ENCODE assay signal across 8 cellular contexts in genomic region chr16:74448990-74449389, GRCh38. TPM values are rescaled to one million over a fixed set of nuclear protein-coding genes. Genes with fewer than 3 reads are reported as not detected.
A peak's percentile ranks its signal among the peaks of the same experiment; 100 is the strongest.
DNase-seq lines count a peak whose midpoint lies in the region; ATAC-seq, FAIRE-seq and TF ChIP-seq lines count a peak whose summit lies in the region.

No MANE protein-coding gene starts in this region.

- no peaks in the 10 kb centered on the region for H3K27me3 Mint-ChIP-seq in stimulated activated naive B cell treated with anti-CD40 and anti-IgM and Interleukin-4, amounts not matched to agents 10 μg/mL and 1 μg/mL and 100 μg/mL, for 72 hours

- H3K4me3 Mint-ChIP-seq in stimulated activated naive B cell treated with anti-CD40 and anti-IgM and Interleukin-4, amounts not matched to agents 10 μg/mL and 1 μg/mL and 100 μg/mL, for 72 hours = no peak overlapping the region

- peak overlapping the region; percentile 80 for H3K4me2 ChIP-seq in keratinocyte (ENCODE audit: control insufficient read depth, extremely low read depth, insufficient read depth, low read depth, low read length)

- ATAC-seq in stimulated activated naive B cell treated with anti-CD40 and anti-IgM and Interleukin-4, amounts not matched to agents 10 μg/mL and 1 μg/mL and 100 μg/mL, for 72 hours (replicated peaks) = no peak
- ATAC-seq in HG03175 (IDR thresholded peaks at IDR 0.05; ENCODE audit: unreplicated experiment) = no peak
- ATAC-seq in GM21619 (IDR thresholded peaks at IDR 0.05; ENCODE audit: unreplicated experiment) = no peak

- H3K36me3 Mint-ChIP-seq in stimulated activated naive B cell treated with anti-CD40 and anti-IgM and Interleukin-4, amounts not matched to agents 10 μg/mL and 1 μg/mL and 100 μg/mL, for 72 hours = peaks cover 24 to 52% of the 10 kb centered on the region in 2 donors

- no peaks in the 10 kb centered on the region for H3K27me3 ChIP-seq in keratinocyte (ENCODE audit: control insufficient read depth, extremely low read depth, insufficient read depth, low read length)

- H4K20me1 ChIP-seq in keratinocyte (ENCODE audit: control insufficient read depth, extremely low read depth, insufficient read depth, low read length) = no peaks in the 10 kb centered on the region

- in situ Hi-C loops in astrocyte of the cerebellum (cut with HindIII; ENCODE audit: low sequenced_read_pairs) = no loop called here

- H3K4me1 ChIP-seq in keratinocyte (ENCODE audit: control insufficient read depth, extremely low read depth, insufficient read depth, low read length) = peaks cover 41% of the 10 kb centered on the region

- no peak overlapping the region for H3K4me3 ChIP-seq in HFF-Myc (replicated peaks; ENCODE audit: low read depth, low read length)
- no peak overlapping the region for H3K4me3 ChIP-seq in astrocyte of the cerebellum (ENCODE audit: low read depth, low read length)
- H3K4me3 ChIP-seq in keratinocyte (ENCODE audit: control insufficient read depth in 2 of 3, extremely low read depth in 1 of 3, insufficient read depth in 2 of 3, low read depth in 1 of 3, low read length in 3 of 3) = peak overlapping the region in 2 of 3 experiments; percentile 7 to 8

- H3K4me1 Mint-ChIP-seq in stimulated activated naive B cell treated with anti-CD40 and anti-IgM and Interleukin-4, amounts not matched to agents 10 μg/mL and 1 μg/mL and 100 μg/mL, for 72 hours = peaks cover 17 to 27% of the 10 kb centered on the region in 2 donors

- dilution Hi-C loops in keratinocyte (cut with MboI; ENCODE audit: extremely low pct_ligation_motif_present, low sequenced_read_pairs) = no loop called here

- no peaks in the 10 kb centered on the region for H3K79me2 ChIP-seq in keratinocyte (ENCODE audit: control insufficient read depth, insufficient read depth, low read length)

- DNase-seq in HFF-Myc (ENCODE audit: extremely low read depth, low read depth) (peak; percentile 86), astrocyte of the cerebellum (ENCODE audit: low read depth) (peak; percentile 62), keratinocyte (ENCODE audit: low read depth, low spot score) (peak; percentile 72), NCI-H2171 treated with DMSO at 0.1 percent for 48 hours (lab: John Stamatoyannopoulos, UW) (no peak), iPS-NIHi7 (ENCODE audit: extremely low spot score) (no peak)
- no peak for DNase-seq in stimulated activated naive B cell treated with anti-CD40 and anti-IgM and Interleukin-4, amounts not matched to agents 10 μg/mL and 1 μg/mL and 100 μg/mL, for 72 hours

- H3K9me3 Mint-ChIP-seq in stimulated activated naive B cell treated with anti-CD40 and anti-IgM and Interleukin-4, amounts not matched to agents 10 μg/mL and 1 μg/mL and 100 μg/mL, for 72 hours = no peaks in the 10 kb centered on the region

- H3K36me3 ChIP-seq in keratinocyte (ENCODE audit: control insufficient read depth in 2 of 2, extremely low read depth in 1 of 2, insufficient read depth in 2 of 2, low read length in 2 of 2) = peaks cover 17 to 30% of the 10 kb centered on the region in 2 experiments

- no peak for TF ChIP-seq CTCF in HFF-Myc (IDR thresholded peaks at IDR 0.05; ENCODE audit: low read depth, low read length, missing control alignments)
- no peak for TF ChIP-seq CTCF in astrocyte of the cerebellum (IDR thresholded peaks at IDR 0.05; ENCODE audit: low read depth, low read length, missing control alignments)
- TF ChIP-seq CTCF in keratinocyte (optimal IDR thresholded peaks at IDR 0.05 in 1 of 3, IDR thresholded peaks at IDR 0.05 in 1 of 3, conservative IDR thresholded peaks at IDR 0.05 in 1 of 3; ENCODE audit: extremely low read depth in 1 of 3, insufficient read depth in 2 of 3, low read length in 3 of 3) = no peak

- no peak for FAIRE-seq in keratinocyte (lab: Jason Lieb, UNC)

- H3K9me3 ChIP-seq in keratinocyte (ENCODE audit: control insufficient read depth, low read depth, low read length) = no peaks in the 10 kb centered on the region

- H3K27ac Mint-ChIP-seq in stimulated activated naive B cell treated with anti-CD40 and anti-IgM and Interleukin-4, amounts not matched to agents 10 μg/mL and 1 μg/mL and 100 μg/mL, for 72 hours = peak overlapping the region; percentile 65

- no peaks in the 10 kb centered on the region for H3K9me1 ChIP-seq in keratinocyte (ENCODE audit: control insufficient read depth, extremely low read depth, insufficient read depth, low read length)

- peak overlapping the region; percentile 92 for H3K27ac ChIP-seq in keratinocyte (ENCODE audit: control insufficient read depth, insufficient read depth, low read length)

- H2AFZ ChIP-seq in keratinocyte (ENCODE audit: control insufficient read depth, low read length) = no peak overlapping the region

- H3K9ac ChIP-seq in keratinocyte (ENCODE audit: control insufficient read depth, extremely low read depth, insufficient read depth, low read length) = peak overlapping the region; percentile 67

RNA-seq across cellular contexts. Expression of gene CLEC18B, which starts 27.7 kb away (rescaled TPM):
- 0.05 to 0.90 TPM (median 0.46 TPM) in 3 replicates for polyA plus RNA-seq in keratinocyte
- not detected for polyA plus RNA-seq in keratinocyte (2011; ENCODE audit: low read depth)
- polyA plus RNA-seq in keratinocyte (2011; cell fraction: cytosol; rRNA removed) = 0.19 TPM in 1 of 2 replicates, not detected in the other
- 2.4 and 3.8 TPM in 2 replicates for polyA plus RNA-seq in keratinocyte (2011; cell fraction: nucleus; rRNA removed)
- polyA plus RNA-seq in keratinocyte (2012; ENCODE audit: low replicate concordance) = 0.42 and 1.2 TPM in 2 replicates
- 0.59 to 0.74 TPM in 2 of 3 replicates, not detected in the other for polyA minus RNA-seq in keratinocyte
- not detected for polyA minus RNA-seq in keratinocyte (2011; cell fraction: cytosol; rRNA and poly(A)+ RNA removed)
- 2.4 TPM in 1 of 2 replicates, not detected in the other for polyA minus RNA-seq in keratinocyte (2011; cell fraction: nucleus; rRNA and poly(A)+ RNA removed)

Comparison
In these comparisons a context has a peak if more than half of its experiments do, and no peak if none do; other contexts are left out.
1. DNase-seq: peak in HFF-Myc (single experiment), astrocyte of the cerebellum (single experiment) and keratinocyte (single experiment); none in stimulated activated naive B cell treated with anti-CD40 and anti-IgM and Interleukin-4, amounts not matched to agents 10 μg/mL and 1 μg/mL and 100 μg/mL, for 72 hours (single experiment), NCI-H2171 treated with DMSO at 0.1 percent for 48 hours (single experiment) and iPS-NIHi7 (single experiment).
2. H3K4me3 ChIP-seq: peak in keratinocyte (2 of 3); none in HFF-Myc (single experiment) and astrocyte of the cerebellum (single experiment).